In genomic region chr14:100134591-100134990, GRCh38 we compare ENCODE assay signal across 19 cellular contexts. TPM values are rescaled to one million over a fixed set of nuclear protein-coding genes. Genes with fewer than 3 reads are reported as not detected.
DNase-seq lines count a peak whose midpoint lies in the region; ATAC-seq, FAIRE-seq and TF ChIP-seq lines count a peak whose summit lies in the region.
"Had no signal": no experiment of that assay in that cellular context is flagged by ENCODE, and none has a peak within 500 bp of the region (broad histone marks: within the 10 kb centered on the region; RNA-seq: fewer than 3 reads in every experiment).

No MANE protein-coding gene starts in this region.

- WGBS in pancreas, 2 donors = 64 to 65% methylated on average over 8 of the region's 8 CpGs
- no CpG with 5 or more reads among the region's 8 CpGs for WGBS in mesendoderm (ENCODE audit: extremely low coverage, insufficient coverage, low lambda C conversion rate)
- WGBS in heart right ventricle, 2 donors = 95 to 98% methylated on average over 8 of the region's 8 CpGs

- H3K27ac ChIP-seq in OCI-LY7 (ENCODE audit: low read depth, low read length, poor library complexity, severe bottlenecking) = no peak overlapping the region
- peak overlapping the region in 2 of 4 donors; percentile 68 to 74 for H3K27ac ChIP-seq in pancreas
- no peak overlapping the region for H3K27ac ChIP-seq in mesendoderm (ENCODE audit: low read depth, low read length)
- H3K27ac ChIP-seq in heart right ventricle = no peak overlapping the region

- no peak overlapping the region for H3K4me3 Mint-ChIP-seq in Calu3 (ENCODE audit: low read depth, unreplicated experiment)

- H3K18ac ChIP-seq in mesendoderm (ENCODE audit: low read length) = no peak overlapping the region

- CTCF ChIA-PET in Calu3 (lab: Charles Lee) = no interaction called here
- CTCF ChIA-PET in OCI-LY7 (lab: Charles Lee; ENCODE audit: unreplicated experiment) = no interaction called here

- intact Hi-C loops in Calu3 (cut with micrococcal nuclease; ENCODE audit: unreplicated experiment) = loop anchor here (5.0 kb wide), 1 partner anchor 58 kb away; no protein-coding TSS in a partner anchor
- intact Hi-C loops in OCI-LY7 (cut with micrococcal nuclease; ENCODE audit: unreplicated experiment) = no loop called here
- intact Hi-C loops in pancreas (cut with DNase I) = no loop called here
- intact Hi-C loops in heart right ventricle (cut with DNase I) = no loop called here

- no peak overlapping the region for H3K56ac ChIP-seq in mesendoderm (ENCODE audit: low read length)

- H2AK5ac ChIP-seq in mesendoderm (ENCODE audit: low read length) = no peak overlapping the region

- no peak overlapping the region for H4K5ac ChIP-seq in mesendoderm (ENCODE audit: low read length)

- peak overlapping the region; percentile 66 for H3K27ac Mint-ChIP-seq in Calu3 (ENCODE audit: unreplicated experiment)

- no peak overlapping the region for H2BK5ac ChIP-seq in mesendoderm (ENCODE audit: low read length)

- DNase-seq in Calu3 = peak; percentile 76
- DNase-seq in OCI-LY7 (ENCODE audit: low spot score) = no peak
- DNase-seq in kidney tubule cell (ENCODE audit: low spot score) = peak; percentile 43
- DNase-seq in pancreas = peak in 5 of 6 donors; percentile 45 to 83 (median 70)
- no peak for DNase-seq in mesendoderm
- no peak for DNase-seq in ACHN
- DNase-seq in heart right ventricle = no peak
- no peak for DNase-seq in NCI-H1436 (lab: John Stamatoyannopoulos, UW)
- DNase-seq: DMS153, MG63, NCI-H1105, NCI-H187, NCI-H446 treated with DMSO at 0.1 percent for 48 hours, NCI-H774, SHP77 had no signal

- H3K9me3 ChIP-seq in OCI-LY7 (ENCODE audit: low read length) = no peaks in the 10 kb centered on the region
- no peaks in the 10 kb centered on the region for H3K9me3 ChIP-seq in pancreas
- no peaks in the 10 kb centered on the region for H3K9me3 ChIP-seq in heart right ventricle
- H3K9me3 ChIP-seq: MG63 had no signal

- no peak overlapping the region for H4K8ac ChIP-seq in mesendoderm (ENCODE audit: low read depth, low read length)

- H2AFZ ChIP-seq in OCI-LY7 (ENCODE audit: low read length) = no peak overlapping the region

- H3K4me1 ChIP-seq in OCI-LY7 (ENCODE audit: insufficient read depth, low read length, poor library complexity, severe bottlenecking) = no peaks in the 10 kb centered on the region
- H3K4me1 ChIP-seq in pancreas = no peaks in the 10 kb centered on the region
- H3K4me1 ChIP-seq in mesendoderm (ENCODE audit: control insufficient read depth, low read depth, low read length) = no peaks in the 10 kb centered on the region
- peaks cover under 1 to 13% (median 3%) of the 10 kb centered on the region in 9 donors for H3K4me1 ChIP-seq in heart right ventricle

- FAIRE-seq in pancreas (lab: Jason Lieb, UNC) = no peak
- FAIRE-seq: H54, HepG2, RCC 7860 had no signal

- H3K23ac ChIP-seq in mesendoderm (ENCODE audit: low read length) = no peak overlapping the region

- H3K4me2 ChIP-seq in OCI-LY7 (ENCODE audit: low read length) (no peak overlapping the region), mesendoderm (ENCODE audit: low read length) (no peak overlapping the region)

- no peak overlapping the region for H3K9ac ChIP-seq in mesendoderm (ENCODE audit: low read length)

- no peak overlapping the region for H3K4me3 ChIP-seq in OCI-LY7 (ENCODE audit: low read depth, low read length, poor library complexity, severe bottlenecking)
- no peak overlapping the region for H3K4me3 ChIP-seq in pancreas
- H3K4me3 ChIP-seq in mesendoderm (ENCODE audit: low read length) = no peak overlapping the region
- H3K4me3 ChIP-seq in heart right ventricle = no peak overlapping the region
- H3K4me3 ChIP-seq: MG63 had no signal

- no peak overlapping the region for H2BK15ac ChIP-seq in mesendoderm (replicated peaks; ENCODE audit: low read depth)

- H3K36me3 ChIP-seq in OCI-LY7 (ENCODE audit: insufficient read depth, low read length) (peaks cover 79% of the 10 kb centered on the region; the same call in 1 of the 2 replicates), pancreas (no peaks in the 10 kb centered on the region), mesendoderm (ENCODE audit: control insufficient read depth, insufficient read depth, low read length) (no peaks in the 10 kb centered on the region), heart right ventricle (peaks cover 0 to 99% (median 9%) of the 10 kb centered on the region in 9 donors)
- H3K36me3 ChIP-seq: MG63 had no signal

- no peak overlapping the region for H3K4ac ChIP-seq in mesendoderm (ENCODE audit: low read depth, low read length)

- in situ Hi-C loops in ACHN (cut with HindIII; ENCODE audit: low pct_ligation_motif_present, low pct_unique_long_range_greater_than_20kb, low sequenced_read_pairs) = no loop called here

- H3K79me1 ChIP-seq in mesendoderm (ENCODE audit: low read length) = no peaks in the 10 kb centered on the region

- no peak overlapping the region for H2BK120ac ChIP-seq in mesendoderm (ENCODE audit: low read depth, low read length)

- BruUV-seq in Calu3 (replicated peaks; lab: Mats Ljungman, UMichigan) (no TSS peak), OCI-LY7 (replicated peaks; lab: Mats Ljungman, UMichigan) (TSS peak; percentile 31)

- POLR2A ChIA-PET in OCI-LY7 (lab: Charles Lee) = no interaction called here

- ATAC-seq in pancreas (peak in 3 of 4 donors; percentile 29 to 46 (median 43)), heart right ventricle (no peak)
- ATAC-seq: HepG2 had no signal

- no peaks in the 10 kb centered on the region for H4K20me1 ChIP-seq in OCI-LY7 (ENCODE audit: insufficient read depth, low read length)

- H3K27me3 Mint-ChIP-seq in Calu3 (ENCODE audit: unreplicated experiment) = no peaks in the 10 kb centered on the region

- no peaks in the 10 kb centered on the region for H3K9me3 Mint-ChIP-seq in Calu3 (ENCODE audit: low read depth, unreplicated experiment)

- H3K4me1 Mint-ChIP-seq in Calu3 (ENCODE audit: low read depth, unreplicated experiment) = peaks cover 42% of the 10 kb centered on the region

- H3K79me2 ChIP-seq in OCI-LY7 (ENCODE audit: insufficient read depth, low read depth, low read length) (no peaks in the 10 kb centered on the region), mesendoderm (ENCODE audit: control insufficient read depth, insufficient read depth, low read length) (no peaks in the 10 kb centered on the region)

- no peaks in the 10 kb centered on the region for H3K27me3 ChIP-seq in pancreas
- H3K27me3 ChIP-seq in mesendoderm (ENCODE audit: insufficient read depth, low read length, poor library complexity) = no peaks in the 10 kb centered on the region
- H3K27me3 ChIP-seq in heart right ventricle = no peaks in the 10 kb centered on the region
- H3K27me3 ChIP-seq: MG63 had no signal

- no peaks in the 10 kb centered on the region for H3K36me3 Mint-ChIP-seq in Calu3 (ENCODE audit: insufficient read depth, unreplicated experiment)

- H3K9me2 ChIP-seq in OCI-LY7 (ENCODE audit: insufficient read depth, low read length) = no peaks in the 10 kb centered on the region

- TF ChIP-seq CTCF in Calu3 (IDR thresholded peaks at IDR 0.05; ENCODE audit: unreplicated experiment) = no peak
- no peak for TF ChIP-seq CTCF in OCI-LY7 (conservative IDR thresholded peaks at IDR 0.05; ENCODE audit: low read length)
- TF ChIP-seq CTCF in pancreas (IDR thresholded peaks at IDR 0.05) = no peak
- no peak for TF ChIP-seq CTCF in heart right ventricle (IDR thresholded peaks at IDR 0.05)

RNA-seq across cellular contexts. Expression of gene DEGS2, which starts 24.9 kb away (rescaled TPM):
- 2.5 and 4.3 TPM in 2 replicates for total RNA-seq in Calu3 (2022)
- 2.0 and 8.3 TPM in 2 replicates for total RNA-seq in OCI-LY7 (2014; rRNA removed; shearing (Covaris generic))
- total RNA-seq in OCI-LY7 (2022) = 12.2 and 14.6 TPM in 2 replicates
- total RNA-seq in pancreas = 1 to 10 TPM; 2.8 to 7.3 (median 5.3) TPM
- polyA plus RNA-seq in pancreas = 1 to 10 TPM; 1.9 to 3.9 TPM
- polyA plus RNA-seq in mesendoderm (2013, experiment 1 of 2) = 0.03 TPM
- polyA plus RNA-seq in mesendoderm (2013, experiment 2 of 2) = 0.03 TPM
- under 1 TPM in 4 of 10 donors, not detected in 6; 0.04 to 0.20 (median 0.10) TPM for total RNA-seq in heart right ventricle
- under 1 TPM in 1 of 2 donors, not detected in 1; 0.10 TPM for polyA plus RNA-seq in heart right ventricle
- polyA plus RNA-seq: BJ had no signal

Comparison
In these comparisons a context has a peak if more than half of its experiments do, and no peak if none do; other contexts are left out.
1. DNase-seq: peak in Calu3 (single experiment), kidney tubule cell (single experiment) and pancreas (5 of 6); none in OCI-LY7 (single experiment), mesendoderm (single experiment), ACHN (single experiment), heart right ventricle (0 of 2) and NCI-H1436 (single experiment).
2. ATAC-seq: peak in pancreas (3 of 4); none in heart right ventricle (0 of 8).